Comparison of ENCODE assay signal across 13 cellular contexts in genomic region chr19:1923319-1923718, GRCh38. TPM values are rescaled to one million over a fixed set of nuclear protein-coding genes. Genes with fewer than 3 reads are reported as not detected.
DNase-seq lines count a peak whose midpoint lies in the region; ATAC-seq and TF ChIP-seq lines count a peak whose summit lies in the region.
"Had no signal": no experiment of that assay in that cellular context is flagged by ENCODE, and none has a peak within 500 bp of the region (broad histone marks: within the 10 kb centered on the region; RNA-seq: fewer than 3 reads in every experiment).

No MANE protein-coding gene starts in this region.

- TF ChIP-seq POLR2A in heart left ventricle (IDR thresholded peaks at IDR 0.05) (no peak), body of pancreas (IDR thresholded peaks at IDR 0.05) (no peak)

- WGBS in heart left ventricle, 4 donors, result 90 to 96% (median 91%) methylated on average over 8 of the region's 8 CpGs
- 91 to 92% methylated on average over 6 to 8 of the region's 8 CpGs for WGBS in aorta, 2 donors
- WGBS in body of pancreas, 2 donors, result 82 to 100% methylated on average over 6 to 8 of the region's 8 CpGs

- H3K79me2 ChIP-seq in PC-9 (ENCODE audit: low read depth), result no peaks in the 10 kb centered on the region

- H3K27ac Mint-ChIP-seq in T-helper 2 cell treated with Interferon-gamma antibody and Interleukin-4, amounts not matched to agents 5 μg/mL and 100 μg/mL, for 36 hours, result peak overlapping the region; percentile 72
- H3K27ac Mint-ChIP-seq in dendritic cell treated with granulocyte-macrophage colony-stimulating factor and Interleukin-4, amounts not matched to agents 40 ng/mL and 50 ng/mL, for 4 days, result peak overlapping the region; percentile 87

- no peaks in the 10 kb centered on the region for H3K9me3 Mint-ChIP-seq in T-helper 2 cell treated with Interferon-gamma antibody and Interleukin-4, amounts not matched to agents 5 μg/mL and 100 μg/mL, for 36 hours
- no peaks in the 10 kb centered on the region for H3K9me3 Mint-ChIP-seq in dendritic cell treated with granulocyte-macrophage colony-stimulating factor and Interleukin-4, amounts not matched to agents 40 ng/mL and 50 ng/mL, for 4 days

- ATAC-seq in heart left ventricle (peak in 3 of 4 donors; percentile 18 to 43 (median 40)), aorta (ENCODE audit: low FRiP score) (peak; percentile 19), body of pancreas (no peak)

- BruUV-seq in PC-9 (replicated peaks; lab: Mats Ljungman, UMichigan), result no TSS peak

- TF ChIP-seq CTCF in heart left ventricle (IDR thresholded peaks at IDR 0.05), result no peak
- TF ChIP-seq CTCF in brain microvascular endothelial cell (IDR thresholded peaks at IDR 0.05; ENCODE audit: low read depth, low read length, missing control alignments), result no peak
- TF ChIP-seq CTCF in PC-9 (conservative IDR thresholded peaks at IDR 0.05), result no peak
- no peak for TF ChIP-seq CTCF in body of pancreas (IDR thresholded peaks at IDR 0.05)

- H3K36me3 Mint-ChIP-seq in T-helper 2 cell treated with Interferon-gamma antibody and Interleukin-4, amounts not matched to agents 5 μg/mL and 100 μg/mL, for 36 hours (ENCODE audit: low read depth), result peaks cover 4% of the 10 kb centered on the region
- peaks cover 80% of the 10 kb centered on the region for H3K36me3 Mint-ChIP-seq in dendritic cell treated with granulocyte-macrophage colony-stimulating factor and Interleukin-4, amounts not matched to agents 40 ng/mL and 50 ng/mL, for 4 days (ENCODE audit: low read depth)

- no peaks in the 10 kb centered on the region for H3K9me2 ChIP-seq in PC-9 (ENCODE audit: insufficient read depth)

- H3K27me3 Mint-ChIP-seq in T-helper 2 cell treated with Interferon-gamma antibody and Interleukin-4, amounts not matched to agents 5 μg/mL and 100 μg/mL, for 36 hours (ENCODE audit: low read depth), result no peaks in the 10 kb centered on the region
- H3K27me3 Mint-ChIP-seq in dendritic cell treated with granulocyte-macrophage colony-stimulating factor and Interleukin-4, amounts not matched to agents 40 ng/mL and 50 ng/mL, for 4 days, result no peaks in the 10 kb centered on the region

- H3K4me1 ChIP-seq in heart left ventricle (peaks cover 0 to 5% (median 0%) of the 10 kb centered on the region in 12 donors), aorta (ENCODE audit: control insufficient read depth in 1 of 2, insufficient read depth in 2 of 2, low read length in 2 of 2) (no peaks in the 10 kb centered on the region), PC-9 (replicated peaks; ENCODE audit: insufficient read depth) (no peaks in the 10 kb centered on the region), body of pancreas (no peaks in the 10 kb centered on the region)
- H3K4me1 ChIP-seq: SJSA1 had no signal

- no peak overlapping the region for H3K4me3 ChIP-seq in heart left ventricle
- H3K4me3 ChIP-seq in aorta (ENCODE audit: low read length in 2 of 2), result no peak overlapping the region
- no peak overlapping the region for H3K4me3 ChIP-seq in brain microvascular endothelial cell (ENCODE audit: low read depth, low read length)
- no peak overlapping the region for H3K4me3 ChIP-seq in PC-9
- H3K4me3 ChIP-seq in body of pancreas, result no peak overlapping the region
- H3K4me3 ChIP-seq: GM23248, SJSA1 had no signal

- H3K9me3 ChIP-seq in heart left ventricle (peaks cover 0 to 2% (median 0%) of the 10 kb centered on the region in 12 donors), aorta (ENCODE audit: control insufficient read depth, low read length) (no peaks in the 10 kb centered on the region), PC-9 (ENCODE audit: insufficient read depth, low read depth) (no peaks in the 10 kb centered on the region), body of pancreas (no peaks in the 10 kb centered on the region)
- H3K9me3 ChIP-seq: SJSA1 had no signal

- CTCF ChIA-PET in PC-9 (lab: Charles Lee), result no interaction called here

- in situ Hi-C loops in brain microvascular endothelial cell (cut with HindIII; ENCODE audit: low pct_ligation_motif_present, low sequenced_read_pairs), result no loop called here

- no peaks in the 10 kb centered on the region; the same call in 1 of the 2 replicates for H3F3A ChIP-seq in PC-9 (ENCODE audit: insufficient read depth, low read depth)

- intact Hi-C loops in heart left ventricle (cut with DNase I) (loop anchor here in 1 of 10 donors (10.0 kb wide), 1 partner anchor 391 kb away; no protein-coding TSS in a partner anchor), cardiac septum (cut with DNase I) (no loop called here), aorta (cut with DNase I) (no loop called here), PC-9 (cut with micrococcal nuclease; ENCODE audit: unreplicated experiment) (loop anchor here (10.0 kb wide), 1 partner anchor 691 kb away; no protein-coding TSS in a partner anchor), body of pancreas (cut with DNase I) (loop anchor here (10.0 kb wide), 1 partner anchor 161 kb away; no protein-coding TSS in a partner anchor)
- intact Hi-C loops in dendritic cell treated with granulocyte-macrophage colony-stimulating factor and Interleukin-4, amounts not matched to agents 40 ng/mL and 50 ng/mL, for 4 days (cut with micrococcal nuclease), result no loop called here

- H3K4me3 Mint-ChIP-seq in T-helper 2 cell treated with Interferon-gamma antibody and Interleukin-4, amounts not matched to agents 5 μg/mL and 100 μg/mL, for 36 hours, result peak overlapping the region; percentile 12
- no peak overlapping the region for H3K4me3 Mint-ChIP-seq in dendritic cell treated with granulocyte-macrophage colony-stimulating factor and Interleukin-4, amounts not matched to agents 40 ng/mL and 50 ng/mL, for 4 days

- peaks cover 0 to 64% (median 46%) of the 10 kb centered on the region in 9 donors for H3K36me3 ChIP-seq in heart left ventricle
- H3K36me3 ChIP-seq in aorta (ENCODE audit: control insufficient read depth in 1 of 2, insufficient read depth in 2 of 2, low read length in 1 of 2), result peaks cover 0 to 4% of the 10 kb centered on the region in 2 donors
- peaks cover 48% of the 10 kb centered on the region for H3K36me3 ChIP-seq in brain microvascular endothelial cell (replicated peaks)
- H3K36me3 ChIP-seq in PC-9 (ENCODE audit: low read depth), result no peaks in the 10 kb centered on the region
- peaks cover 5 to 20% of the 10 kb centered on the region in 2 donors for H3K36me3 ChIP-seq in body of pancreas (replicated peaks in 1 of 2; ENCODE audit: insufficient read depth in 1 of 2, low read depth in 2 of 2)

- peaks cover 11% of the 10 kb centered on the region for H3K4me1 Mint-ChIP-seq in T-helper 2 cell treated with Interferon-gamma antibody and Interleukin-4, amounts not matched to agents 5 μg/mL and 100 μg/mL, for 36 hours (ENCODE audit: low read depth)
- peaks cover 27% of the 10 kb centered on the region for H3K4me1 Mint-ChIP-seq in dendritic cell treated with granulocyte-macrophage colony-stimulating factor and Interleukin-4, amounts not matched to agents 40 ng/mL and 50 ng/mL, for 4 days (ENCODE audit: low read depth)

- no peak overlapping the region for H3K4me2 ChIP-seq in PC-9
- H3K4me2 ChIP-seq: KMS-11 had no signal

- no peak overlapping the region for H2AFZ ChIP-seq in PC-9
- H2AFZ ChIP-seq: GM23248 had no signal

- POLR2A ChIA-PET in PC-9 (lab: Charles Lee; ENCODE audit: unreplicated experiment), result no interaction called here

- peak overlapping the region in 1 of 12 donors; percentile 65 for H3K27ac ChIP-seq in heart left ventricle
- H3K27ac ChIP-seq in aorta (ENCODE audit: low read depth in 1 of 2, low read length in 2 of 2), result no peak overlapping the region
- no peak overlapping the region for H3K27ac ChIP-seq in brain microvascular endothelial cell
- no peak overlapping the region for H3K27ac ChIP-seq in PC-9
- no peak overlapping the region for H3K27ac ChIP-seq in body of pancreas
- H3K27ac ChIP-seq: epithelial cell of prostate, GM23248, KMS-11, SJSA1 had no signal

- H3K27me3 ChIP-seq in heart left ventricle (no peaks in the 10 kb centered on the region), aorta (ENCODE audit: control insufficient read depth in 1 of 2, insufficient read depth in 2 of 2, low read length in 1 of 2) (no peaks in the 10 kb centered on the region), brain microvascular endothelial cell (replicated peaks) (no peaks in the 10 kb centered on the region), PC-9 (ENCODE audit: insufficient read depth, low read depth) (no peaks in the 10 kb centered on the region), body of pancreas (no peaks in the 10 kb centered on the region)
- H3K27me3 ChIP-seq: SJSA1 had no signal

- H4K20me1 ChIP-seq in PC-9 (ENCODE audit: insufficient read depth), result no peaks in the 10 kb centered on the region

- DNase-seq in heart left ventricle (no peak), cardiac septum (ENCODE audit: low spot score) (no peak), aorta (peak in 1 of 2 donors; percentile 61), brain microvascular endothelial cell (no peak), PC-9 (no peak), body of pancreas (no peak)
- peak; percentile 48 for DNase-seq in T-helper 2 cell treated with Interferon-gamma antibody and Interleukin-4, amounts not matched to agents 5 μg/mL and 100 μg/mL, for 36 hours (ENCODE audit: low spot score)
- DNase-seq: GM23248, NCI-H2227 treated with DMSO at 0.1 percent for 48 hours had no signal

RNA-seq across cellular contexts. Expression of gene CSNK1G2, which starts 17.7 kb away (rescaled TPM):
- total RNA-seq in heart left ventricle (10 to 100 TPM; 18.2 to 42.7 (median 24.6) TPM), cardiac septum (31.4 TPM), aorta (10 to 100 TPM; 41.0 to 51.7 TPM), PC-9 (2021) (58.2 and 58.3 TPM in 2 replicates), body of pancreas (10 to 100 TPM; 35.3 to 65.6 TPM)
- polyA plus RNA-seq in heart left ventricle (10 to 100 TPM; 24.3 to 41.7 TPM), aorta (10 to 100 TPM; 51.1 to 59.8 TPM)

RNA-seq across cellular contexts. Expression of gene ADAT3, which starts 18.1 kb away (rescaled TPM):
- total RNA-seq in heart left ventricle (1 to 10 TPM; 1.2 to 5.1 (median 1.9) TPM), cardiac septum (2.1 TPM), aorta (1 to 10 TPM; 3.3 to 5.5 TPM), PC-9 (2021) (7.8 and 10.1 TPM in 2 replicates), body of pancreas (10 to 100 TPM; 10.5 to 13.7 TPM)
- polyA plus RNA-seq in heart left ventricle (1 to 10 TPM; 1.6 to 3.1 TPM), aorta (1 to 10 TPM; 1.5 to 5.6 TPM)

RNA-seq across cellular contexts. Expression of gene SCAMP4, which starts 18.1 kb away (rescaled TPM):
- total RNA-seq in heart left ventricle, result 10 to 100 TPM; 13.5 to 38.8 (median 19.1) TPM
- 10 to 100 TPM; 15.4 to 28.3 TPM for polyA plus RNA-seq in heart left ventricle
- 14.9 TPM for total RNA-seq in cardiac septum
- 10 to 100 TPM; 38.8 to 49.6 TPM for total RNA-seq in aorta
- 10 to 100 TPM; 10.1 to 19.1 TPM for polyA plus RNA-seq in aorta
- 61.7 and 69.8 TPM in 2 replicates for total RNA-seq in PC-9 (2021)
- total RNA-seq in body of pancreas, result 10 to 100 TPM; 37.6 to 67.2 TPM

RNA-seq across cellular contexts. Expression of gene ABHD17A, which starts 38.0 kb away (rescaled TPM):
- 100 to 1,000 TPM in 2 of 9 donors, 10 to 100 TPM in 7; 48.5 to 121 (median 52.0) TPM for total RNA-seq in heart left ventricle
- polyA plus RNA-seq in heart left ventricle, result 100 to 1,000 TPM in 1 of 2 donors, 10 to 100 TPM in 1; 64.1 to 116 TPM
- total RNA-seq in cardiac septum, result 61.1 TPM
- total RNA-seq in aorta, result 10 to 100 TPM; 54.8 to 64.6 TPM
- 100 to 1,000 TPM in 1 of 2 donors, 10 to 100 TPM in 1; 48.8 to 116 TPM for polyA plus RNA-seq in aorta
- 33.0 and 35.9 TPM in 2 replicates for total RNA-seq in PC-9 (2021)
- 100 to 1,000 TPM in 1 of 2 donors, 10 to 100 TPM in 1; 56.8 to 100 TPM for total RNA-seq in body of pancreas

RNA-seq across cellular contexts. Expression of gene KLF16, which starts 59.9 kb away (rescaled TPM):
- 10 to 100 TPM in 4 of 9 donors, 1 to 10 TPM in 5; 2.9 to 19.7 (median 9.2) TPM for total RNA-seq in heart left ventricle
- polyA plus RNA-seq in heart left ventricle, result 10 to 100 TPM in 1 of 2 donors, 1 to 10 TPM in 1; 3.5 to 10.2 TPM
- total RNA-seq in cardiac septum, result 14.1 TPM
- 10 to 100 TPM; 17.3 to 18.3 TPM for total RNA-seq in aorta
- polyA plus RNA-seq in aorta, result 1 to 10 TPM; 5.1 to 6.6 TPM
- 26.7 and 41.2 TPM in 2 replicates for total RNA-seq in PC-9 (2021)
- total RNA-seq in body of pancreas, result 1 to 10 TPM; 2.3 to 3.6 TPM

Comparison
In these comparisons a context has a peak if more than half of its experiments do, and no peak if none do; other contexts are left out.
1. intact Hi-C loops: an anchor here in PC-9 (10.0 kb wide) and body of pancreas (10.0 kb wide); none called in cardiac septum, dendritic cell treated with granulocyte-macrophage colony-stimulating factor and Interleukin-4, amounts not matched to agents 40 ng/mL and 50 ng/mL, for 4 days and aorta.